ENCODE assay signal across 9 cellular contexts in the genomic region with DNA sequence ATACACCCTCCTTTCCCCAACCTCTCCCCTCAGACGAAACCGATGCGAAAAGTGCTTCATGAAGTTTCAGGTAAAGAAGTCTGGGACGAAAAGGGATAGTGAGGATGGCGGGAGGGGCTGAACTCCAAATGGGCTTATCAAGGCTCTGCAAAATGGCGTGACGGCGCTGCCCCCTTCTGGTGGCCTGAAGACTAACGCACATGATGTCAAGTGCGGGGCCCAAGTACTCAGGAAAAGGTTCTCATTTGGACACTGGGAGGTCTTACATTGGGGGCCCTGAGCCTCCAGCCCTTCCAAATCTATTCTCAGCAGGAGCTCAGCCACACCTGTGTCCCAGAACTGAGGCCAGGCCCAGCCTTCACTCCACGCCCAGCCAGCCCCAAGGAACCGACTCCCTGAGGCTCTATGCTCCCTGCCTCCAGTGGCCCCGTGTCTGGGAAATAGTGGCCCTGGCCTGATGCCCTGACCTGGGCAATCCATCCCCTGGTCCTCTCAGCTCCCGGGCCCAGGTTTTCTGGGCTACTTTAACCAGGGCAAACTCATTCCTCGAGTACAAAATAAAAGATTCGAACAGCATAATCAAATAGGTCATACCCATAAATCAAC.
DNase-seq lines count a peak whose midpoint lies in the region; ATAC-seq and TF ChIP-seq lines count a peak whose summit lies in the region.
"Had no signal": no experiment of that assay in that cellular context is flagged by ENCODE, and none has a peak within 500 bp of the region (broad histone marks: within the 10 kb centered on the region; RNA-seq: fewer than 3 reads in every experiment).

No MANE protein-coding gene starts in this region.

- H3K27ac ChIP-seq in WERI-Rb-1 (no peak overlapping the region), heart left ventricle (no peak overlapping the region)
- H3K27ac ChIP-seq: skin epidermis had no signal

- peaks cover 71% of the 10 kb centered on the region for H3K27me3 ChIP-seq in WERI-Rb-1 (ENCODE audit: insufficient read depth, low read depth, severe bottlenecking)
- peaks cover 0 to 4% (median 0%) of the 10 kb centered on the region in 9 donors for H3K27me3 ChIP-seq in heart left ventricle

- intact Hi-C loops in heart left ventricle (cut with DNase I) = loop anchor here in 5 of 10 donors (1.0 to 10.0 kb wide), 3 partner anchors 188 to 399 kb away; no protein-coding TSS in a partner anchor

- no peak overlapping the region for H3K4me3 ChIP-seq in WERI-Rb-1 (ENCODE audit: low read depth, low read length)
- H3K4me3 ChIP-seq in heart left ventricle = no peak overlapping the region
- H3K4me3 ChIP-seq: skin epidermis had no signal

- TF ChIP-seq POLR2A in heart left ventricle (IDR thresholded peaks at IDR 0.05) = no peak

- ATAC-seq in heart left ventricle = peak in 3 of 4 donors; percentile 46 to 55 (median 54)
- no peak for ATAC-seq in HG03520 (IDR thresholded peaks at IDR 0.05; ENCODE audit: unreplicated experiment)
- no peak for ATAC-seq in stimulated activated memory B cell treated with anti-CD40 and anti-IgM and Interleukin-4, amounts not matched to agents 10 μg/mL and 1 μg/mL and 100 μg/mL, for 72 hours

- no peaks in the 10 kb centered on the region for H3K9me3 ChIP-seq in WERI-Rb-1 (ENCODE audit: severe bottlenecking)
- H3K9me3 ChIP-seq in heart left ventricle = no peaks in the 10 kb centered on the region

- H3K27ac Mint-ChIP-seq in stimulated activated memory B cell treated with anti-CD40 and anti-IgM and Interleukin-4, amounts not matched to agents 10 μg/mL and 1 μg/mL and 100 μg/mL, for 72 hours = no peak overlapping the region

- H3K27me3 Mint-ChIP-seq in stimulated activated memory B cell treated with anti-CD40 and anti-IgM and Interleukin-4, amounts not matched to agents 10 μg/mL and 1 μg/mL and 100 μg/mL, for 72 hours = peaks cover 18% of the 10 kb centered on the region

- TF ChIP-seq CTCF in WERI-Rb-1 (IDR thresholded peaks at IDR 0.05; ENCODE audit: low read depth, low read length) (peak; percentile 67), heart left ventricle (IDR thresholded peaks at IDR 0.05) (peak; percentile 34 to 71 (median 57))

- no peaks in the 10 kb centered on the region for H3K9me3 Mint-ChIP-seq in stimulated activated memory B cell treated with anti-CD40 and anti-IgM and Interleukin-4, amounts not matched to agents 10 μg/mL and 1 μg/mL and 100 μg/mL, for 72 hours

- no peaks in the 10 kb centered on the region for H3K36me3 ChIP-seq in WERI-Rb-1
- no peaks in the 10 kb centered on the region for H3K36me3 ChIP-seq in heart left ventricle

- WGBS in heart left ventricle, 4 donors = 53 to 62% (median 57%) methylated on average over 15 to 16 of the region's 16 CpGs

- H3K36me3 Mint-ChIP-seq in stimulated activated memory B cell treated with anti-CD40 and anti-IgM and Interleukin-4, amounts not matched to agents 10 μg/mL and 1 μg/mL and 100 μg/mL, for 72 hours = no peaks in the 10 kb centered on the region

- no peak overlapping the region for H3K4me3 Mint-ChIP-seq in stimulated activated memory B cell treated with anti-CD40 and anti-IgM and Interleukin-4, amounts not matched to agents 10 μg/mL and 1 μg/mL and 100 μg/mL, for 72 hours

- DNase-seq in DMS53 (lab: John Stamatoyannopoulos, UW) (peak; percentile 49), DMS53 treated with DMSO at 0.1 percent for 48 hours (lab: John Stamatoyannopoulos, UW; ENCODE audit: unreplicated experiment) (no peak), KG1 (lab: John Stamatoyannopoulos, UW) (peak; percentile 27), WERI-Rb-1 (peak; percentile 52), heart left ventricle (peak in 4 of 5 donors; percentile 39 to 50 (median 40))
- DNase-seq in stimulated activated CD4-positive, alpha-beta T cell treated with anti-CD3 and anti-CD28 coated beads, Interleukin-1b, Interleukin-23, amount 100 ng/mL, for 24 hours (ENCODE audit: low read depth in 4 of 4, low spot score in 1 of 4) = peak in 3 of 4 experiments; percentile 7 to 30 (median 12)

- no peaks in the 10 kb centered on the region for H3K4me1 ChIP-seq in heart left ventricle

- no peaks in the 10 kb centered on the region for H3K4me1 Mint-ChIP-seq in stimulated activated memory B cell treated with anti-CD40 and anti-IgM and Interleukin-4, amounts not matched to agents 10 μg/mL and 1 μg/mL and 100 μg/mL, for 72 hours

Comparison
In these comparisons a context has a peak if more than half of its experiments do, and no peak if none do; other contexts are left out.
1. ATAC-seq: peak in heart left ventricle (3 of 4); none in HG03520 (single experiment) and stimulated activated memory B cell treated with anti-CD40 and anti-IgM and Interleukin-4, amounts not matched to agents 10 μg/mL and 1 μg/mL and 100 μg/mL, for 72 hours (single experiment).